In genomic region chr1:197600751-197601150, GRCh38 we compare ENCODE assay signal across 24 cellular contexts.
"Had no signal": no experiment of that assay in that cellular context is flagged by ENCODE, and none has a peak within 500 bp of the region (broad histone marks: within the 10 kb centered on the region; RNA-seq: fewer than 3 reads in every experiment).

No MANE protein-coding gene starts in this region.

- DNase-seq: activated CD4-positive, alpha-beta memory T cell treated with anti-CD3 and anti-CD28 coated beads, Interleukin-2, amount 10 ng/mL, durations not matched to agents 7 days and 5 days; activated CD4-positive, alpha-beta T cell treated with anti-CD3 and anti-CD28 coated beads for 36 hours; activated CD4-positive, alpha-beta T cell treated with anti-CD3 and anti-CD28 coated beads, Interleukin-2, amount 50 U/mL, for 1 hour; activated effector memory CD4-positive, alpha-beta T cell treated with Interleukin-2 at 50 U/mL for 16 hours; activated naive CD4-positive, alpha-beta T cell; activated naive CD8-positive, alpha-beta T cell treated with anti-CD3 and anti-CD28 coated beads, Interleukin-2, amount 50 U/mL, for 24 hours; amygdala; cortex of kidney; Kasumi-1; NCI-H1048; NCI-H1694; NCI-H2029; NCI-H2171 treated with DMSO at 0.1 percent for 48 hours; NCI-H345; NCI-H510A; NCI-H526 treated with DMSO at 0.1 percent for 48 hours; RPMI8226; T-cell; WERI-Rb-1 had no signal

- FAIRE-seq: astrocyte, K562 had no signal

- ATAC-seq: activated CD4-positive, alpha-beta T cell treated with anti-CD3 and anti-CD28 coated beads for 36 hours; activated naive CD4-positive, alpha-beta T cell treated with anti-CD3 and anti-CD28 coated beads, Interleukin-2, amount 50 U/mL, for 72 hours; activated naive CD8-positive, alpha-beta T cell treated with anti-CD3 and anti-CD28 coated beads, Interleukin-2, amount 50 U/mL, for 24 hours; K562; Panc1; Right ventricle myocardium inferior; T-cell had no signal
